In genomic region chr20:48858075-48858790, GRCh38 we compare ENCODE assay signal across 2 cellular contexts.
TF ChIP-seq lines count a peak whose summit lies in the region.

No MANE protein-coding gene starts in this region.

TF ChIP-seq in HEK293, 187 proteins besides CTCF, POLR2A, EP300 and RAD21:
- peak; percentile 1; the same call in 1 of the 2 replicates for TF ChIP-seq ZNF623 (tag by site-specific recombination; IDR thresholded peaks at IDR 0.05)
- no peak for TF ChIP-seq SCRT1 (tag by site-specific recombination; IDR thresholded peaks at IDR 0.05; ENCODE audit: borderline replicate concordance)
- TF ChIP-seq ELK4 (IDR thresholded peaks at IDR 0.05; ENCODE audit: borderline replicate concordance, low read depth, low read length): no peak

TF ChIP-seq in HepG2, 621 proteins besides CTCF, POLR2A, EP300 and RAD21:
- TF ChIP-seq SNAPC2 (CRISPR knock-in tag; IDR thresholded peaks at IDR 0.05): no peak
- no peak for TF ChIP-seq NFYC (CRISPR knock-in tag; IDR thresholded peaks at IDR 0.05)
- no peak for TF ChIP-seq HMGXB4 (CRISPR knock-in tag; IDR thresholded peaks at IDR 0.05; ENCODE audit: borderline replicate concordance in 1 of 2, low read depth in 1 of 2)
- no peak for TF ChIP-seq ZNF724P (CRISPR knock-in tag; IDR thresholded peaks at IDR 0.05; ENCODE audit: borderline replicate concordance)
- TF ChIP-seq SMAD1 (CRISPR knock-in tag; IDR thresholded peaks at IDR 0.05; ENCODE audit: borderline replicate concordance, low read depth): no peak
- no peak for TF ChIP-seq NR2F6 (IDR thresholded peaks at IDR 0.05)
- TF ChIP-seq NR2F6 (CRISPR knock-in tag; IDR thresholded peaks at IDR 0.05): no peak
- TF ChIP-seq SAP130 (CRISPR knock-in tag; IDR thresholded peaks at IDR 0.05; ENCODE audit: low read depth): no peak
- TF ChIP-seq SRF (IDR thresholded peaks at IDR 0.05; ENCODE audit: low read depth, low read length): no peak
- TF ChIP-seq NCOA5 (CRISPR knock-in tag; IDR thresholded peaks at IDR 0.05): no peak
- no peak for TF ChIP-seq ZSCAN20 (CRISPR knock-in tag; IDR thresholded peaks at IDR 0.05; ENCODE audit: borderline replicate concordance)
- no peak for TF ChIP-seq JUND (CRISPR knock-in tag; IDR thresholded peaks at IDR 0.05)
- no peak for TF ChIP-seq ZBTB8A (CRISPR knock-in tag; IDR thresholded peaks at IDR 0.05; ENCODE audit: borderline replicate concordance, low read depth)
